8 cellular contexts compared by ENCODE assay signal in the genomic region with DNA sequence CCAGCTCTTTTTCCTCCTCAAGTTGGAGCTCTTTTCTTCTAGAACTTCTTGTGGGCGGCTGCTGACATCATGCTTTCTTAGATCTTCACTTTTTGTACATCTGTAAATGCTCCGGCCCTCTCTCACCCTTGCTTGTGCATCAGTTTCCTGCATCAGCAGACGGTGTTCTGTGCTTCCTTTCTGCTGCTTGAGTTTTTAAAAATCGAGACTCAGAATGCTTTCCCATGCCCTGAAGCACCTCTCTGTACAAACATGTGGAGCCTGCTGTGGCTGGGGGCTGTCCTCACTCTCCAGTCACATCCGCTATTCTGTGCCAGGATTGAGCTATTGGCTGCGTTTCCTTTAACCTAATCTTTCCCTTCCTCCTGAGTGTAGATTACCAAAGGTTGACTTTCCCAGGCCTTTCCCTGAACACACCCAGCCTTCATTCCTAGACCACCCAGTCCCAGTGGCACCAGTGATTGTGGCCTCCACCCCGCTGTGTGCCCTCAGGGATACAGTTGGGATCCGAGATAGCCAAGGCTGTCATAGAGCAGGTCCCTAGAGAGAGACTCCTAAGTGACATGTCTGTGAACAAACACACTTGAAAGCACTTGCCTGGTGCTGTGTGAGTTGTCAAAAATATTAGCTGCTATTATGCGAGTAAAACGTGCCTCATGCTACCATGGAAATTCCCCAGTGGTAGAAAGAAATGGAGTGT. TPM values are rescaled to one million over a fixed set of nuclear protein-coding genes. Genes with fewer than 3 reads are reported as not detected.
A peak's percentile ranks its signal among the peaks of the same experiment; 100 is the strongest.
DNase-seq lines count a peak whose midpoint lies in the region; ATAC-seq and TF ChIP-seq lines count a peak whose summit lies in the region.

No MANE protein-coding gene starts in this region.

- H3K4me3 ChIP-seq in fibroblast of villous mesenchyme (ENCODE audit: low read depth, low read length), result no peak overlapping the region
- no peak overlapping the region for H3K4me3 ChIP-seq in skeletal muscle tissue (ENCODE audit: low read length in 3 of 3)

- DNase-seq in GM04503 (ENCODE audit: low read depth) (peak; percentile 7), activated T-cell treated with anti-CD3 and anti-CD28 coated beads for 4 hours (peak; percentile 48), fibroblast of villous mesenchyme (ENCODE audit: low read depth) (peak; percentile 59), GDM1 (lab: John Stamatoyannopoulos, UW) (no peak), HT-29 (ENCODE audit: low spot score) (no peak)

- peak overlapping the region; percentile 28 for H3K27ac ChIP-seq in skeletal muscle tissue (ENCODE audit: low read depth, low read length)

- ATAC-seq in GM21786 (IDR thresholded peaks at IDR 0.05; ENCODE audit: unreplicated experiment), result no peak
- no peak for ATAC-seq in GM21723 (IDR thresholded peaks at IDR 0.05; ENCODE audit: unreplicated experiment)

- H3K4me1 ChIP-seq in skeletal muscle tissue (ENCODE audit: control insufficient read depth in 3 of 3, insufficient read depth in 3 of 3, low read length in 3 of 3), result peaks cover 3 to 7% (median 6%) of the 10 kb centered on the region in 3 donors

- H3K27me3 ChIP-seq in skeletal muscle tissue (ENCODE audit: control insufficient read depth in 3 of 3, insufficient read depth in 3 of 3, low read length in 3 of 3), result no peaks in the 10 kb centered on the region

- H3K9ac ChIP-seq in skeletal muscle tissue (ENCODE audit: low read depth in 1 of 3, low read length in 3 of 3), result no peak overlapping the region

- peaks cover 6 to 17% (median 16%) of the 10 kb centered on the region in 3 donors for H3K36me3 ChIP-seq in skeletal muscle tissue (ENCODE audit: control insufficient read depth in 3 of 3, insufficient read depth in 3 of 3, low read length in 3 of 3)

- no peak for TF ChIP-seq CTCF in fibroblast of villous mesenchyme (IDR thresholded peaks at IDR 0.05; ENCODE audit: insufficient read depth, low read depth, low read length)

- H3K9me3 ChIP-seq in skeletal muscle tissue (ENCODE audit: control insufficient read depth in 3 of 3, low read length in 3 of 3), result no peaks in the 10 kb centered on the region

RNA-seq across cellular contexts. Expression of a gene that starts 41.9 kb away (rescaled TPM):
- total RNA-seq in fibroblast of villous mesenchyme (41.9 and 50.3 TPM in 2 replicates), skeletal muscle tissue (14.6 TPM)
- total RNA-seq in HT-29 (2014; rRNA removed; shearing (Covaris generic)), result 99.9 and 119 TPM in 2 replicates

Comparison
In these comparisons a context has a peak if more than half of its experiments do, and no peak if none do; other contexts are left out.
1. DNase-seq: peak in GM04503 (single experiment), activated T-cell treated with anti-CD3 and anti-CD28 coated beads for 4 hours (single experiment) and fibroblast of villous mesenchyme (single experiment); none in GDM1 (single experiment) and HT-29 (single experiment).